In the genomic region with DNA sequence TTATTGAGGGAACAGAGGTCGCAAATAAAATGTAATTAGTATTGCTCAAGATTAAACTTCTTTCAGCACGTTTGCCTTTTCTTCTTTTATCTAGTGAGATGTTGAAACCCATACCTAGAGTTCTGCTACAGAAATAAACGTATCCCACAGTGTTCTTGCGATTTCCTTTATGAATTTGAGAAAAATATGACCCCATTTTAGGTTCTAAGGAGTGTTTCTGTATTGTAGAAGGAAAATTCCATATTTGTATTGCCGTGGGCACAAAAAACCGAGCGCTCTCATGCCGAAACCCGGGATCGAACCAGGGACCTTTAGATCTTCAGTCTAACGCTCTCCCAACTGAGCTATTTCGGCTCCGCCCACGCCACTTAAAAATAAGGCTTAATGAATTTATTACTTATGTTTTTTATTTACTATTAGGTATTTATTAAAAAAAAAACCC, we compare ENCODE assay signal across 1 cellular context.
A peak's percentile ranks its signal among the peaks of the same experiment; 100 is the strongest.
TF ChIP-seq lines count a peak whose summit lies in the region.

No MANE protein-coding gene starts in this region.

TF ChIP-seq in K562, 482 proteins besides CTCF, POLR2A, EP300 and RAD21 (continued from another document and continues in another):
- TF ChIP-seq, protein P1, sequence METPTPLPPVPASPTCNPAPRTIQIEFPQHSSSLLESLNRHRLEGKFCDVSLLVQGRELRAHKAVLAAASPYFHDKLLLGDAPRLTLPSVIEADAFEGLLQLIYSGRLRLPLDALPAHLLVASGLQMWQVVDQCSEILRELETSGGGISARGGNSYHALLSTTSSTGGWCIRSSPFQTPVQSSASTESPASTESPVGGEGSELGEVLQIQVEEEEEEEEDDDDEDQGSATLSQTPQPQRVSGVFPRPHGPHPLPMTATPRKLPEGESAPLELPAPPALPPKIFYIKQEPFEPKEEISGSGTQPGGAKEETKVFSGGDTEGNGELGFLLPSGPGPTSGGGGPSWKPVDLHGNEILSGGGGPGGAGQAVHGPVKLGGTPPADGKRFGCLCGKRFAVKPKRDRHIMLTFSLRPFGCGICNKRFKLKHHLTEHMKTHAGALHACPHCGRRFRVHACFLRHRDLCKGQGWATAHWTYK (CRISPR knock-in tag; IDR thresholded peaks at IDR 0.05) = no peak
- peak; percentile 94 for TF ChIP-seq TBP (optimal IDR thresholded peaks at IDR 0.05; ENCODE audit: low read depth, low read length)
- TF ChIP-seq, protein P2, sequence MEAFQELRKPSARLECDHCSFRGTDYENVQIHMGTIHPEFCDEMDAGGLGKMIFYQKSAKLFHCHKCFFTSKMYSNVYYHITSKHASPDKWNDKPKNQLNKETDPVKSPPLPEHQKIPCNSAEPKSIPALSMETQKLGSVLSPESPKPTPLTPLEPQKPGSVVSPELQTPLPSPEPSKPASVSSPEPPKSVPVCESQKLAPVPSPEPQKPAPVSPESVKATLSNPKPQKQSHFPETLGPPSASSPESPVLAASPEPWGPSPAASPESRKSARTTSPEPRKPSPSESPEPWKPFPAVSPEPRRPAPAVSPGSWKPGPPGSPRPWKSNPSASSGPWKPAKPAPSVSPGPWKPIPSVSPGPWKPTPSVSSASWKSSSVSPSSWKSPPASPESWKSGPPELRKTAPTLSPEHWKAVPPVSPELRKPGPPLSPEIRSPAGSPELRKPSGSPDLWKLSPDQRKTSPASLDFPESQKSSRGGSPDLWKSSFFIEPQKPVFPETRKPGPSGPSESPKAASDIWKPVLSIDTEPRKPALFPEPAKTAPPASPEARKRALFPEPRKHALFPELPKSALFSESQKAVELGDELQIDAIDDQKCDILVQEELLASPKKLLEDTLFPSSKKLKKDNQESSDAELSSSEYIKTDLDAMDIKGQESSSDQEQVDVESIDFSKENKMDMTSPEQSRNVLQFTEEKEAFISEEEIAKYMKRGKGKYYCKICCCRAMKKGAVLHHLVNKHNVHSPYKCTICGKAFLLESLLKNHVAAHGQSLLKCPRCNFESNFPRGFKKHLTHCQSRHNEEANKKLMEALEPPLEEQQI (IDR thresholded peaks at IDR 0.05) = peak; percentile 10
- peak; percentile 43; the same call in 1 of the 2 replicates for TF ChIP-seq THRAP3 (IDR thresholded peaks at IDR 0.05; ENCODE audit: borderline replicate concordance)
- peak; percentile 49; the same call in 1 of the 2 replicates for TF ChIP-seq TAF7 (tag; IDR thresholded peaks at IDR 0.05)
- peak in 1 of 2 experiments; percentile 44; a peak in 1 of 4 replicates for TF ChIP-seq HDAC1 (IDR thresholded peaks at IDR 0.05)
- no peak for TF ChIP-seq CEBPG (CRISPR knock-in tag; IDR thresholded peaks at IDR 0.05)
- TF ChIP-seq CEBPG (tag; conservative IDR thresholded peaks at IDR 0.05 in 1 of 2, IDR thresholded peaks at IDR 0.05 in 1 of 2) = peak; percentile 74 to 87
- TF ChIP-seq, protein P3, sequence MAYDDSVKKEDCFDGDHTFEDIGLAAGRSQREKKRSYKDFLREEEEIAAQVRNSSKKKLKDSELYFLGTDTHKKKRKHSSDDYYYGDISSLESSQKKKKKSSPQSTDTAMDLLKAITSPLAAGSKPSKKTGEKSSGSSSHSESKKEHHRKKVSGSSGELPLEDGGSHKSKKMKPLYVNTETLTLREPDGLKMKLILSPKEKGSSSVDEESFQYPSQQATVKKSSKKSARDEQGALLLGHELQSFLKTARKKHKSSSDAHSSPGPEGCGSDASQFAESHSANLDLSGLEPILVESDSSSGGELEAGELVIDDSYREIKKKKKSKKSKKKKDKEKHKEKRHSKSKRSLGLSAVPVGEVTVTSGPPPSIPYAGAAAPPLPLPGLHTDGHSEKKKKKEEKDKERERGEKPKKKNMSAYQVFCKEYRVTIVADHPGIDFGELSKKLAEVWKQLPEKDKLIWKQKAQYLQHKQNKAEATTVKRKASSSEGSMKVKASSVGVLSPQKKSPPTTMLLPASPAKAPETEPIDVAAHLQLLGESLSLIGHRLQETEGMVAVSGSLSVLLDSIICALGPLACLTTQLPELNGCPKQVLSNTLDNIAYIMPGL (CRISPR knock-in tag; IDR thresholded peaks at IDR 0.05) = peak; percentile 7; the same call in 1 of the 2 replicates
- TF ChIP-seq, protein P4, sequence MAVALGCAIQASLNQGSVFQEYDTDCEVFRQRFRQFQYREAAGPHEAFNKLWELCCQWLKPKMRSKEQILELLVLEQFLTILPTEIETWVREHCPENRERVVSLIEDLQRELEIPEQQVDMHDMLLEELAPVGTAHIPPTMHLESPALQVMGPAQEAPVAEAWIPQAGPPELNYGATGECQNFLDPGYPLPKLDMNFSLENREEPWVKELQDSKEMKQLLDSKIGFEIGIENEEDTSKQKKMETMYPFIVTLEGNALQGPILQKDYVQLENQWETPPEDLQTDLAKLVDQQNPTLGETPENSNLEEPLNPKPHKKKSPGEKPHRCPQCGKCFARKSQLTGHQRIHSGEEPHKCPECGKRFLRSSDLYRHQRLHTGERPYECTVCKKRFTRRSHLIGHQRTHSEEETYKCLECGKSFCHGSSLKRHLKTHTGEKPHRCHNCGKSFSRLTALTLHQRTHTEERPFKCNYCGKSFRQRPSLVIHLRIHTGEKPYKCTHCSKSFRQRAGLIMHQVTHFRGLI (CRISPR knock-in tag; IDR thresholded peaks at IDR 0.05) = 0 out of 2 replicates have a peak, but pooled peaks have one; percentile 22
- peak; percentile 15; the same call in 1 of the 2 replicates for TF ChIP-seq JUND (IDR thresholded peaks at IDR 0.05; ENCODE audit: borderline replicate concordance, low read depth, low read length)
- no peak for TF ChIP-seq JUND (tag; IDR thresholded peaks at IDR 0.05; ENCODE audit: borderline replicate concordance, low read depth, low read length)
- peak in 1 of 2 experiments; percentile 33; a peak in 2 of 4 replicates for TF ChIP-seq TBL1XR1 (IDR thresholded peaks at IDR 0.05; ENCODE audit: low read length in 2 of 2)
- TF ChIP-seq, protein P5, sequence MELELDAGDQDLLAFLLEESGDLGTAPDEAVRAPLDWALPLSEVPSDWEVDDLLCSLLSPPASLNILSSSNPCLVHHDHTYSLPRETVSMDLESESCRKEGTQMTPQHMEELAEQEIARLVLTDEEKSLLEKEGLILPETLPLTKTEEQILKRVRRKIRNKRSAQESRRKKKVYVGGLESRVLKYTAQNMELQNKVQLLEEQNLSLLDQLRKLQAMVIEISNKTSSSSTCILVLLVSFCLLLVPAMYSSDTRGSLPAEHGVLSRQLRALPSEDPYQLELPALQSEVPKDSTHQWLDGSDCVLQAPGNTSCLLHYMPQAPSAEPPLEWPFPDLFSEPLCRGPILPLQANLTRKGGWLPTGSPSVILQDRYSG (tag; conservative IDR thresholded peaks at IDR 0.05; ENCODE audit: low read depth) = 0 out of 2 replicates have a peak, but pooled peaks have one; percentile 0
- 0 out of 4 replicates have a peak, but pooled peaks of 1 of the 2 experiments have one; percentile 16 for TF ChIP-seq RCOR1 (IDR thresholded peaks at IDR 0.05; ENCODE audit: borderline replicate concordance in 1 of 2, low read depth in 2 of 2, low read length in 2 of 2)
- TF ChIP-seq CHD1 (IDR thresholded peaks at IDR 0.05; ENCODE audit: low read length) = peak; percentile 60
- 0 out of 2 replicates have a peak, but pooled peaks have one; percentile 2 for TF ChIP-seq MAFF (IDR thresholded peaks at IDR 0.05; ENCODE audit: low read length)
- peak; percentile 99 for TF ChIP-seq EGR1 (conservative IDR thresholded peaks at IDR 0.05)
- TF ChIP-seq SAFB2 (IDR thresholded peaks at IDR 0.05; ENCODE audit: borderline replicate concordance, low read depth, low read length, severe bottlenecking) = no peak
- TF ChIP-seq OTX1 (CRISPR knock-in tag; IDR thresholded peaks at IDR 0.05) = no peak
- TF ChIP-seq, protein P6, sequence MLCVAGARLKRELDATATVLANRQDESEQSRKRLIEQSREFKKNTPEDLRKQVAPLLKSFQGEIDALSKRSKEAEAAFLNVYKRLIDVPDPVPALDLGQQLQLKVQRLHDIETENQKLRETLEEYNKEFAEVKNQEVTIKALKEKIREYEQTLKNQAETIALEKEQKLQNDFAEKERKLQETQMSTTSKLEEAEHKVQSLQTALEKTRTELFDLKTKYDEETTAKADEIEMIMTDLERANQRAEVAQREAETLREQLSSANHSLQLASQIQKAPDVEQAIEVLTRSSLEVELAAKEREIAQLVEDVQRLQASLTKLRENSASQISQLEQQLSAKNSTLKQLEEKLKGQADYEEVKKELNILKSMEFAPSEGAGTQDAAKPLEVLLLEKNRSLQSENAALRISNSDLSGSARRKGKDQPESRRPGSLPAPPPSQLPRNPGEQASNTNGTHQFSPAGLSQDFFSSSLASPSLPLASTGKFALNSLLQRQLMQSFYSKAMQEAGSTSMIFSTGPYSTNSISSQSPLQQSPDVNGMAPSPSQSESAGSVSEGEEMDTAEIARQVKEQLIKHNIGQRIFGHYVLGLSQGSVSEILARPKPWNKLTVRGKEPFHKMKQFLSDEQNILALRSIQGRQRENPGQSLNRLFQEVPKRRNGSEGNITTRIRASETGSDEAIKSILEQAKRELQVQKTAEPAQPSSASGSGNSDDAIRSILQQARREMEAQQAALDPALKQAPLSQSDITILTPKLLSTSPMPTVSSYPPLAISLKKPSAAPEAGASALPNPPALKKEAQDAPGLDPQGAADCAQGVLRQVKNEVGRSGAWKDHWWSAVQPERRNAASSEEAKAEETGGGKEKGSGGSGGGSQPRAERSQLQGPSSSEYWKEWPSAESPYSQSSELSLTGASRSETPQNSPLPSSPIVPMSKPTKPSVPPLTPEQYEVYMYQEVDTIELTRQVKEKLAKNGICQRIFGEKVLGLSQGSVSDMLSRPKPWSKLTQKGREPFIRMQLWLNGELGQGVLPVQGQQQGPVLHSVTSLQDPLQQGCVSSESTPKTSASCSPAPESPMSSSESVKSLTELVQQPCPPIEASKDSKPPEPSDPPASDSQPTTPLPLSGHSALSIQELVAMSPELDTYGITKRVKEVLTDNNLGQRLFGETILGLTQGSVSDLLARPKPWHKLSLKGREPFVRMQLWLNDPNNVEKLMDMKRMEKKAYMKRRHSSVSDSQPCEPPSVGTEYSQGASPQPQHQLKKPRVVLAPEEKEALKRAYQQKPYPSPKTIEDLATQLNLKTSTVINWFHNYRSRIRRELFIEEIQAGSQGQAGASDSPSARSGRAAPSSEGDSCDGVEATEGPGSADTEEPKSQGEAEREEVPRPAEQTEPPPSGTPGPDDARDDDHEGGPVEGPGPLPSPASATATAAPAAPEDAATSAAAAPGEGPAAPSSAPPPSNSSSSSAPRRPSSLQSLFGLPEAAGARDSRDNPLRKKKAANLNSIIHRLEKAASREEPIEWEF (CRISPR knock-in tag; IDR thresholded peaks at IDR 0.05) = peak; percentile 68; the same call in 1 of the 2 replicates
- no peak for TF ChIP-seq NR2C2 (CRISPR knock-in tag; IDR thresholded peaks at IDR 0.05)
- TF ChIP-seq NR2C2 (tag; IDR thresholded peaks at IDR 0.05) = peak; percentile 14; the same call in 1 of the 2 replicates
- TF ChIP-seq GTF2F1 (IDR thresholded peaks at IDR 0.05; ENCODE audit: low read depth, low read length) = 0 out of 2 replicates have a peak, but pooled peaks have one; percentile 5
- TF ChIP-seq ZNF354B (CRISPR knock-in tag; IDR thresholded peaks at IDR 0.05) = no peak
- TF ChIP-seq BDP1 (IDR thresholded peaks at IDR 0.05; ENCODE audit: insufficient read depth, insufficient read length) = peak; percentile 32
- peak; percentile 51; the same call in 1 of the 2 replicates for TF ChIP-seq SNIP1 (IDR thresholded peaks at IDR 0.05; ENCODE audit: low read depth)
- no peak for TF ChIP-seq PHB (CRISPR knock-in tag; IDR thresholded peaks at IDR 0.05)
- no peak for TF ChIP-seq RBM14 (IDR thresholded peaks at IDR 0.05; ENCODE audit: borderline replicate concordance, insufficient read depth, low read depth, low read length)
- peak in 1 of 2 experiments; percentile 30; a peak in 1 of 4 replicates for TF ChIP-seq CSDE1 (IDR thresholded peaks at IDR 0.05)
- 0 out of 2 replicates have a peak, but pooled peaks have one; percentile 29 for TF ChIP-seq GABPA (tag; conservative IDR thresholded peaks at IDR 0.05; ENCODE audit: low read depth)
- TF ChIP-seq KAT7 (CRISPR knock-in tag; IDR thresholded peaks at IDR 0.05; ENCODE audit: borderline replicate concordance) = no peak
- TF ChIP-seq ZNF133 (CRISPR knock-in tag; IDR thresholded peaks at IDR 0.05) = no peak
- TF ChIP-seq, protein P7, sequence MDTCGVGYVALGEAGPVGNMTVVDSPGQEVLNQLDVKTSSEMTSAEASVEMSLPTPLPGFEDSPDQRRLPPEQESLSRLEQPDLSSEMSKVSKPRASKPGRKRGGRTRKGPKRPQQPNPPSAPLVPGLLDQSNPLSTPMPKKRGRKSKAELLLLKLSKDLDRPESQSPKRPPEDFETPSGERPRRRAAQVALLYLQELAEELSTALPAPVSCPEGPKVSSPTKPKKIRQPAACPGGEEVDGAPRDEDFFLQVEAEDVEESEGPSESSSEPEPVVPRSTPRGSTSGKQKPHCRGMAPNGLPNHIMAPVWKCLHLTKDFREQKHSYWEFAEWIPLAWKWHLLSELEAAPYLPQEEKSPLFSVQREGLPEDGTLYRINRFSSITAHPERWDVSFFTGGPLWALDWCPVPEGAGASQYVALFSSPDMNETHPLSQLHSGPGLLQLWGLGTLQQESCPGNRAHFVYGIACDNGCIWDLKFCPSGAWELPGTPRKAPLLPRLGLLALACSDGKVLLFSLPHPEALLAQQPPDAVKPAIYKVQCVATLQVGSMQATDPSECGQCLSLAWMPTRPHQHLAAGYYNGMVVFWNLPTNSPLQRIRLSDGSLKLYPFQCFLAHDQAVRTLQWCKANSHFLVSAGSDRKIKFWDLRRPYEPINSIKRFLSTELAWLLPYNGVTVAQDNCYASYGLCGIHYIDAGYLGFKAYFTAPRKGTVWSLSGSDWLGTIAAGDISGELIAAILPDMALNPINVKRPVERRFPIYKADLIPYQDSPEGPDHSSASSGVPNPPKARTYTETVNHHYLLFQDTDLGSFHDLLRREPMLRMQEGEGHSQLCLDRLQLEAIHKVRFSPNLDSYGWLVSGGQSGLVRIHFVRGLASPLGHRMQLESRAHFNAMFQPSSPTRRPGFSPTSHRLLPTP (IDR thresholded peaks at IDR 0.05; ENCODE audit: borderline replicate concordance, extremely low read depth, insufficient read length) = peak; percentile 97
- TF ChIP-seq, protein P8, sequence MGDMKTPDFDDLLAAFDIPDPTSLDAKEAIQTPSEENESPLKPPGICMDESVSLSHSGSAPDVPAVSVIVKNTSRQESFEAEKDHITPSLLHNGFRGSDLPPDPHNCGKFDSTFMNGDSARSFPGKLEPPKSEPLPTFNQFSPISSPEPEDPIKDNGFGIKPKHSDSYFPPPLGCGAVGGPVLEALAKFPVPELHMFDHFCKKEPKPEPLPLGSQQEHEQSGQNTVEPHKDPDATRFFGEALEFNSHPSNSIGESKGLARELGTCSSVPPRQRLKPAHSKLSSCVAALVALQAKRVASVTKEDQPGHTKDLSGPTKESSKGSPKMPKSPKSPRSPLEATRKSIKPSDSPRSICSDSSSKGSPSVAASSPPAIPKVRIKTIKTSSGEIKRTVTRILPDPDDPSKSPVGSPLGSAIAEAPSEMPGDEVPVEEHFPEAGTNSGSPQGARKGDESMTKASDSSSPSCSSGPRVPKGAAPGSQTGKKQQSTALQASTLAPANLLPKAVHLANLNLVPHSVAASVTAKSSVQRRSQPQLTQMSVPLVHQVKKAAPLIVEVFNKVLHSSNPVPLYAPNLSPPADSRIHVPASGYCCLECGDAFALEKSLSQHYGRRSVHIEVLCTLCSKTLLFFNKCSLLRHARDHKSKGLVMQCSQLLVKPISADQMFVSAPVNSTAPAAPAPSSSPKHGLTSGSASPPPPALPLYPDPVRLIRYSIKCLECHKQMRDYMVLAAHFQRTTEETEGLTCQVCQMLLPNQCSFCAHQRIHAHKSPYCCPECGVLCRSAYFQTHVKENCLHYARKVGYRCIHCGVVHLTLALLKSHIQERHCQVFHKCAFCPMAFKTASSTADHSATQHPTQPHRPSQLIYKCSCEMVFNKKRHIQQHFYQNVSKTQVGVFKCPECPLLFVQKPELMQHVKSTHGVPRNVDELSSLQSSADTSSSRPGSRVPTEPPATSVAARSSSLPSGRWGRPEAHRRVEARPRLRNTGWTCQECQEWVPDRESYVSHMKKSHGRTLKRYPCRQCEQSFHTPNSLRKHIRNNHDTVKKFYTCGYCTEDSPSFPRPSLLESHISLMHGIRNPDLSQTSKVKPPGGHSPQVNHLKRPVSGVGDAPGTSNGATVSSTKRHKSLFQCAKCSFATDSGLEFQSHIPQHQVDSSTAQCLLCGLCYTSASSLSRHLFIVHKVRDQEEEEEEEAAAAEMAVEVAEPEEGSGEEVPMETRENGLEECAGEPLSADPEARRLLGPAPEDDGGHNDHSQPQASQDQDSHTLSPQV (IDR thresholded peaks at IDR 0.05) = no peak
- peak; percentile 78 for TF ChIP-seq BCOR (IDR thresholded peaks at IDR 0.05)
